Comparison of ENCODE assay signal across 8 cellular contexts in the genomic region with DNA sequence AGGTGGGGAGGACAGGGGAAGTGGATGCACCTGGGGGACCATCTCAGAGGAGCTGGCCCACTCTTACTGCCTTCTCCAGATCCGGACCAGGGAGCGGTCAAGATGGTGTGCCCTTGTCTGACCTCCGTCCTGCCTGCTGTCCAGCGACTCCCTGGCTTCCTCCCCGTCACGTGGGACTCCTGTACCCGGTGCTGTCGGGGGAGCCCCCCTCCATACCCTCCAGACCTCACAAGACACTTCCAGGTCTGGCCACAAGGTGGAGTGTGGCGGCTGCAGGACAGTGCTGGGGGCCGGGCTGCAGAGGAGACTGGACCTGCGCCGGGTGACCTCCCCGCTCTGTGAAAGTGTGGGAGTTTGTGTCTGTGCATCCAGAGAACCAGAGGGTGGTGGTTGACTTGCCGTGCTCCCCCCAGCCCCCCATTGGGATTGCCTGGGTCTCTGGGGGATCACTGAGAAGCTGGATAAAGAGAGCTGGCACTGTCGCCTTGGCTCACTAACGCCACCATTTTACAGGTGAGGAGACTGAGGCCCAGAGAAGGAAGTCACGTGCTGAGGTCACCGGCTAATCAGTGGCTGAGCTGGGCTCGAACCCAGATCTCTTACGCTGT. TPM values are rescaled to one million over a fixed set of nuclear protein-coding genes. Genes with fewer than 3 reads are reported as not detected.
DNase-seq lines count a peak whose midpoint lies in the region; ATAC-seq and TF ChIP-seq lines count a peak whose summit lies in the region.

No MANE protein-coding gene starts in this region.

- DNase-seq in AG08395 (ENCODE audit: low spot score): peak; percentile 83
- DNase-seq in SK-N-DZ (ENCODE audit: low spot score): peak; percentile 82
- DNase-seq in activated naive CD4-positive, alpha-beta T cell treated with anti-CD3 and anti-CD28 coated beads, Interleukin-2, amount 50 U/mL, for 16 hours: peak; percentile 65
- DNase-seq in cardiac muscle cell (ENCODE audit: low read depth in 1 of 2, low spot score in 1 of 2): peak; percentile 76 to 85
- peak; percentile 87 for DNase-seq in retina

- no peaks in the 10 kb centered on the region for H3K27me3 ChIP-seq in cardiac muscle cell

- peaks cover 33% of the 10 kb centered on the region for H3K4me1 ChIP-seq in cardiac muscle cell (ENCODE audit: low read depth)

- no peaks in the 10 kb centered on the region for H3K9me3 ChIP-seq in cardiac muscle cell (ENCODE audit: low read depth)

- peak; percentile 53 for ATAC-seq in GM18498 (IDR thresholded peaks at IDR 0.05; ENCODE audit: unreplicated experiment)
- ATAC-seq in HG03520 (IDR thresholded peaks at IDR 0.05; ENCODE audit: unreplicated experiment): peak; percentile 50
- ATAC-seq in HG03196 (IDR thresholded peaks at IDR 0.05; ENCODE audit: unreplicated experiment): no peak

- H3K36me3 ChIP-seq in cardiac muscle cell: no peaks in the 10 kb centered on the region

- H3K27ac ChIP-seq in cardiac muscle cell: no peak overlapping the region

- H3K4me3 ChIP-seq in cardiac muscle cell: no peak overlapping the region

- TF ChIP-seq CTCF in cardiac muscle cell (IDR thresholded peaks at IDR 0.05; ENCODE audit: low read depth, low read length): peak; percentile 89

RNA-seq across cellular contexts. Expression of a gene that starts 1.9 kb away (rescaled TPM):
- 23.4 and 31.3 TPM in 2 replicates for polyA plus RNA-seq in SK-N-DZ (2014; cell fraction: cytosol; rRNA removed)
- 34.3 and 41.4 TPM in 2 replicates for polyA plus RNA-seq in SK-N-DZ (2014; cell fraction: nucleus; rRNA removed)
- 46.3 and 91.7 TPM in 2 replicates for total RNA-seq in cardiac muscle cell
- 8.3 and 16.9 TPM in 2 replicates for polyA plus RNA-seq in cardiac muscle cell
